8 cellular contexts compared by ENCODE assay signal in the genomic region with DNA sequence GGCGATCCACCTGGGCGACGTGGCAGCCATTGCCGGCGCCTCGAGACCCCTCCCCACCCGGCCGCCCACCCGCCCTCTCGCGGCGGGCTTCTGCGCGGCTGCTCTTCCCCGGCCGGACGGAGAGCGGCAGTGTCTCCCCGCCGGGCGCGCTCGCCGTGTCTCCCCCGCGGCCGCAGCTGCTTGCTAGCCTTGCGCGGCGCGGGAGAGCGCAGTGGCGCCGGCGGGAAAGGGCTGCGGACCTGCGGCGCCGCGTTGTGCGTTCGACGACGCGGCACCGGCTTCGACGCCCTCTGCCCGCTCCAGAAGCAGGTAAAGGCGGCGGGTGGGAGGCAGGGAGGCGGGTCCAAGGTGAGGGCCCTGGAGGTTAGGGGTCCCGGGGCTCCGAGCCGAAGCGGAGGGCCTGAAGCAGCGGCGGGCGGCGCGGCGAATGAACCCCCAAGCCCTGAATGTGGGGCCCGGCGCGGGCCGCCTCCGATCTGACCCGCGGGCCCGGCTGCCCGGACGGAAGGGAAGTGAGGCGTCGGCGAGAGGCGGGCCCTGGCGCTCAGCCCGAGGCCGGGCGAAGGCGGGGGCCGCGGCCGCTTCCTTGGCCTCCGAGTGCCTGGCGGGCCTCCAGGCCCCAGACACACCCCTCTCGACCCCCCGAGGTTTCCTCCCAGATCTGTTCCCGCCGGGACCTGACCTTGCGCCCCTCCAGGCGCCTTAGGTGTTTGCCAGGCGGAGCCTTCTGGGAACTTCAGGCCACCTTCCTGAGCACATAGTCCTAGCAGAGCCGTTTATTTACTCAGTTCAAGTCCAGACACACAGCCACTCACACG. TPM values are rescaled to one million over a fixed set of nuclear protein-coding genes. Genes with fewer than 3 reads are reported as not detected.
DNase-seq lines count a peak whose midpoint lies in the region; ATAC-seq and TF ChIP-seq lines count a peak whose summit lies in the region.

A gene (plus strand): TSS at position 129 of the 818 bp plus-strand sequence. CDS start 40,491 bp downstream, outside the sequence.

- peaks cover 2% of the 10 kb centered on the region for H3K27me3 Mint-ChIP-seq in activated naive CD8-positive, alpha-beta T cell treated with anti-CD3 and anti-CD28 coated beads, Interleukin-2, amount 50 U/mL, for 24 hours

- peak within 1 kb of the TSS; percentile 98 to 100 (median 100) for H3K27ac ChIP-seq in heart left ventricle
- H3K27ac ChIP-seq in upper lobe of right lung, result peak within 1 kb of the TSS; percentile 100

- WGBS in heart left ventricle, 4 donors, result 0 to 1% (median 0%) methylated on average over 22 to 95 of the region's 95 CpGs

- H3K9me3 Mint-ChIP-seq in activated naive CD8-positive, alpha-beta T cell treated with anti-CD3 and anti-CD28 coated beads, Interleukin-2, amount 50 U/mL, for 24 hours, result no peaks in the 10 kb centered on the region

- TF ChIP-seq CTCF in GM10266 (IDR thresholded peaks at IDR 0.05; ENCODE audit: control insufficient read depth, insufficient read depth, low read depth, missing control alignments) (peak; percentile 90), heart left ventricle (IDR thresholded peaks at IDR 0.05) (peak; percentile 40 to 95 (median 76)), upper lobe of right lung (IDR thresholded peaks at IDR 0.05) (peak; percentile 63)

- peak; percentile 89 for DNase-seq in GM10266 (ENCODE audit: extremely low spot score)
- DNase-seq in NCI-H1092 (lab: John Stamatoyannopoulos, UW), result peak; percentile 78
- DNase-seq in T follicular helper cell (ENCODE audit: low read depth), result peak; percentile 56
- DNase-seq in activated naive CD8-positive, alpha-beta T cell treated with anti-CD3 and anti-CD28 coated beads, Interleukin-2, amount 50 U/mL, for 24 hours, result peak; percentile 81
- DNase-seq in heart left ventricle, result peak; percentile 86 to 93 (median 87)
- peak; percentile 94 for DNase-seq in posterior vena cava (ENCODE audit: low spot score)
- peak; percentile 95 for DNase-seq in upper lobe of right lung

- peaks cover 35% of the 10 kb centered on the region for H3K4me1 Mint-ChIP-seq in activated naive CD8-positive, alpha-beta T cell treated with anti-CD3 and anti-CD28 coated beads, Interleukin-2, amount 50 U/mL, for 24 hours

- H3K4me1 ChIP-seq in heart left ventricle, result peaks cover 0 to 27% (median 12%) of the 10 kb centered on the region in 12 donors
- peaks cover 18% of the 10 kb centered on the region for H3K4me1 ChIP-seq in upper lobe of right lung

- H3K4me3 Mint-ChIP-seq in activated naive CD8-positive, alpha-beta T cell treated with anti-CD3 and anti-CD28 coated beads, Interleukin-2, amount 50 U/mL, for 24 hours, result peak within 1 kb of the TSS; percentile 93

- H3K27ac Mint-ChIP-seq in activated naive CD8-positive, alpha-beta T cell treated with anti-CD3 and anti-CD28 coated beads, Interleukin-2, amount 50 U/mL, for 24 hours, result peak within 1 kb of the TSS; percentile 97

- H3K36me3 ChIP-seq in heart left ventricle (peaks cover 0 to 6% (median 0%) of the 10 kb centered on the region in 9 donors), upper lobe of right lung (no peaks in the 10 kb centered on the region)

- ATAC-seq in HG02588 (IDR thresholded peaks at IDR 0.05; ENCODE audit: unreplicated experiment) (peak; percentile 56), heart left ventricle (peak; percentile 60 to 86 (median 84)), upper lobe of right lung (peak; percentile 81)
- ATAC-seq in activated naive CD8-positive, alpha-beta T cell treated with anti-CD3 and anti-CD28 coated beads, Interleukin-2, amount 50 U/mL, for 24 hours, result peak; percentile 44

- H3K9me3 ChIP-seq in heart left ventricle, result no peaks in the 10 kb centered on the region
- H3K9me3 ChIP-seq in upper lobe of right lung, result no peaks in the 10 kb centered on the region

- intact Hi-C loops in heart left ventricle (cut with DNase I) (loop anchor here (1.0 to 10.0 kb wide), 14 partner anchors 78 to 592 kb away; a partner anchor contains a TSS), posterior vena cava (cut with DNase I) (no loop called here), upper lobe of right lung (cut with DNase I) (no loop called here)

- H3K36me3 Mint-ChIP-seq in activated naive CD8-positive, alpha-beta T cell treated with anti-CD3 and anti-CD28 coated beads, Interleukin-2, amount 50 U/mL, for 24 hours (ENCODE audit: low read depth), result peaks cover 2% of the 10 kb centered on the region

- peak; percentile 56 to 91 for TF ChIP-seq POLR2A in heart left ventricle (IDR thresholded peaks at IDR 0.05)

- H3K4me3 ChIP-seq in heart left ventricle, result peak within 1 kb of the TSS; percentile 73 to 100 (median 92)
- peak within 1 kb of the TSS; percentile 85 for H3K4me3 ChIP-seq in upper lobe of right lung

- H3K27me3 ChIP-seq in heart left ventricle (no peaks in the 10 kb centered on the region), upper lobe of right lung (no peaks in the 10 kb centered on the region)

RNA-seq across cellular contexts. Expression of the gene that starts here (rescaled TPM):
- total RNA-seq in heart left ventricle, result 1 to 10 TPM; 3.5 to 6.8 (median 5.0) TPM
- polyA plus RNA-seq in heart left ventricle, result 1 to 10 TPM in 1 of 2 donors, under 1 TPM in 1; 0.57 to 1.7 TPM
- total RNA-seq in posterior vena cava, result 1 to 10 TPM; 7.9 to 9.1 TPM
- total RNA-seq in upper lobe of right lung, result 9.8 TPM

Comparison
In these comparisons a context has a peak if more than half of its experiments do, and no peak if none do; other contexts are left out.
1. Peak in every context shown above with its lines: DNase-seq, ATAC-seq, H3K4me3 ChIP-seq and H3K27ac ChIP-seq.
2. intact Hi-C loops: an anchor here in heart left ventricle (1.0 to 10.0 kb wide); none called in posterior vena cava and upper lobe of right lung.